Comparison of ENCODE assay signal across 8 cellular contexts in genomic region chr3:56467801-56468183, GRCh38. TPM values are rescaled to one million over a fixed set of nuclear protein-coding genes. Genes with fewer than 3 reads are reported as not detected.
DNase-seq lines count a peak whose midpoint lies in the region; ATAC-seq and TF ChIP-seq lines count a peak whose summit lies in the region.

No MANE protein-coding gene starts in this region.

- ATAC-seq in heart right ventricle (peak in 6 of 8 donors; percentile 12 to 66 (median 29)), HG03469 (IDR thresholded peaks at IDR 0.05; ENCODE audit: unreplicated experiment) (no peak)

- H3K9me3 ChIP-seq in WERI-Rb-1 (ENCODE audit: severe bottlenecking) (no peaks in the 10 kb centered on the region), heart right ventricle (no peaks in the 10 kb centered on the region)

- TF ChIP-seq CTCF in WERI-Rb-1 (IDR thresholded peaks at IDR 0.05; ENCODE audit: low read depth, low read length) = no peak
- no peak for TF ChIP-seq CTCF in heart right ventricle (IDR thresholded peaks at IDR 0.05)

- DNase-seq in G401 (ENCODE audit: low spot score) (peak; percentile 29), WERI-Rb-1 (peak; percentile 27), heart right ventricle (no peak), skeletal muscle cell (ENCODE audit: low read depth) (no peak), SIG-M5 treated with dmso at 0.1 percent for 504 hours (lab: John Stamatoyannopoulos, UW; ENCODE audit: unreplicated experiment) (no peak), DMS153 treated with DMSO at 0.1 percent for 48 hours (lab: John Stamatoyannopoulos, UW; ENCODE audit: unreplicated experiment) (no peak)
- DNase-seq in stimulated activated naive CD4-positive, alpha-beta T cell treated with Interleukin-2 at 50 U/mL for 16 hours (lab: John Stamatoyannopoulos, UW) = no peak

- H3K4me3 ChIP-seq in WERI-Rb-1 (ENCODE audit: low read depth, low read length) (peak overlapping the region; percentile 83), heart right ventricle (peak overlapping the region; percentile 35 to 59 (median 52)), skeletal muscle cell (ENCODE audit: low read depth, low read length) (peak overlapping the region; percentile 56)

- H3K27ac ChIP-seq in WERI-Rb-1 = no peak overlapping the region; the same call in 1 of the 2 replicates
- H3K27ac ChIP-seq in heart right ventricle = no peak overlapping the region

- H3K27me3 ChIP-seq in WERI-Rb-1 (ENCODE audit: insufficient read depth, low read depth, severe bottlenecking) (no peaks in the 10 kb centered on the region), heart right ventricle (peaks cover 0 to 78% (median 39%) of the 10 kb centered on the region in 7 donors)

- in situ Hi-C loops in G401 (cut with HindIII; ENCODE audit: low sequenced_read_pairs) = no loop called here

- no peaks in the 10 kb centered on the region for H3K36me3 ChIP-seq in WERI-Rb-1
- H3K36me3 ChIP-seq in heart right ventricle = no peaks in the 10 kb centered on the region

- intact Hi-C loops in heart right ventricle (cut with DNase I) = no loop called here

- H3K4me1 ChIP-seq in heart right ventricle = peaks cover 0 to 11% (median 9%) of the 10 kb centered on the region in 9 donors

- WGBS in heart right ventricle, 2 donors = 0 to 1% methylated on average over 21 to 27 of the region's 28 CpGs

RNA-seq across cellular contexts. Expression of gene ERC2, which starts 0.5 kb away (rescaled TPM):
- total RNA-seq in G401 (2014; rRNA removed; shearing (Covaris generic)) = 1.4 and 3.8 TPM in 2 replicates
- total RNA-seq in heart right ventricle = 1 to 10 TPM in 9 of 10 donors, under 1 TPM in 1; 0.22 to 4.2 (median 2.1) TPM
- 1 to 10 TPM in 1 of 2 donors, under 1 TPM in 1; 0.22 to 1.1 TPM for polyA plus RNA-seq in heart right ventricle

Comparison
In these comparisons a context has a peak if more than half of its experiments do, and no peak if none do; other contexts are left out.
1. DNase-seq: peak in G401 (single experiment) and WERI-Rb-1 (single experiment); none in heart right ventricle (0 of 2), skeletal muscle cell (single experiment), stimulated activated naive CD4-positive, alpha-beta T cell treated with Interleukin-2 at 50 U/mL for 16 hours (single experiment), SIG-M5 treated with dmso at 0.1 percent for 504 hours (single experiment) and DMS153 treated with DMSO at 0.1 percent for 48 hours (single experiment).
2. Peak in every context shown above with its lines, with median percentiles within 50 percentile points of each other: H3K4me3 ChIP-seq.